ENCODE assay signal across 8 cellular contexts in genomic region chr13:28719656-28720055, GRCh38. TPM values are rescaled to one million over a fixed set of nuclear protein-coding genes. Genes with fewer than 3 reads are reported as not detected.
DNase-seq lines count a peak whose midpoint lies in the region; ATAC-seq, FAIRE-seq and TF ChIP-seq lines count a peak whose summit lies in the region.

No MANE protein-coding gene starts in this region.

- H3K9ac ChIP-seq in endothelial cell of umbilical vein (replicated peaks; ENCODE audit: extremely low read depth, insufficient read depth, low read length) = no peak overlapping the region

- dilution Hi-C loops in endothelial cell of umbilical vein (cut with MboI; ENCODE audit: extremely low pct_ligation_motif_present, low sequenced_read_pairs) = no loop called here

- ATAC-seq in GM21367 (IDR thresholded peaks at IDR 0.05; ENCODE audit: unreplicated experiment) (no peak), GM21528 (IDR thresholded peaks at IDR 0.05; ENCODE audit: low FRiP score, unreplicated experiment) (no peak), GM21529 (IDR thresholded peaks at IDR 0.05; ENCODE audit: unreplicated experiment) (no peak)

- peak overlapping the region; percentile 90 for H2AFZ ChIP-seq in endothelial cell of umbilical vein (ENCODE audit: low read depth, low read length)

- peak overlapping the region; percentile 80 for H3K4me2 ChIP-seq in endothelial cell of umbilical vein (ENCODE audit: insufficient read depth, low read length)

- no peaks in the 10 kb centered on the region for H3K9me1 ChIP-seq in endothelial cell of umbilical vein (replicated peaks; ENCODE audit: control insufficient read depth, extremely low read depth, insufficient read depth, low read length)

- H3K27ac ChIP-seq in endothelial cell of umbilical vein (ENCODE audit: insufficient read depth, low read depth, low read length) = no peak overlapping the region

- TF ChIP-seq CTCF in endothelial cell of umbilical vein (IDR thresholded peaks at IDR 0.05; ENCODE audit: extremely low read depth in 1 of 2, insufficient read depth in 1 of 2, low read depth in 1 of 2, low read length in 2 of 2) (no peak), osteocyte (IDR thresholded peaks at IDR 0.05) (no peak)

- intact Hi-C loops in endothelial cell of umbilical vein (cut with micrococcal nuclease) = loop anchor here (1.0 to 5.0 kb wide), 3 partner anchors 25 to 227 kb away; no protein-coding TSS in a partner anchor

- peak overlapping the region; percentile 98 for H3K27ac Mint-ChIP-seq in osteocyte (ENCODE audit: unreplicated experiment)

- H3K36me3 Mint-ChIP-seq in osteocyte (ENCODE audit: unreplicated experiment) = no peaks in the 10 kb centered on the region

- in situ Hi-C loops in Caki2 (cut with HindIII; ENCODE audit: low pct_unique_long_range_greater_than_20kb, low sequenced_read_pairs) = no loop called here

- TF ChIP-seq POLR2A in endothelial cell of umbilical vein (IDR thresholded peaks at IDR 0.05; ENCODE audit: low read depth, low read length) = no peak

- H3K4me3 ChIP-seq in endothelial cell of umbilical vein (replicated peaks in 1 of 3; ENCODE audit: insufficient read depth in 1 of 3, low read depth in 1 of 3, low read length in 3 of 3) = no peak overlapping the region

- DNase-seq in Caki2 (ENCODE audit: low read depth) = peak; percentile 15
- DNase-seq in RPMI7951 (ENCODE audit: low read depth) = peak; percentile 77
- no peak for DNase-seq in endothelial cell of umbilical vein (ENCODE audit: low read depth, low spot score)
- DNase-seq in osteocyte (ENCODE audit: extremely low spot score, unreplicated experiment) = no peak
- no peak for DNase-seq in inferior parietal cortex (ENCODE audit: extremely low spot score)

- no peaks in the 10 kb centered on the region for H3K27me3 Mint-ChIP-seq in osteocyte (ENCODE audit: unreplicated experiment)

- H4K20me1 ChIP-seq in endothelial cell of umbilical vein (replicated peaks; ENCODE audit: control insufficient read depth, extremely low read depth, insufficient read depth, low read length) = no peaks in the 10 kb centered on the region

- no peaks in the 10 kb centered on the region for H3K36me3 ChIP-seq in endothelial cell of umbilical vein (ENCODE audit: control insufficient read depth in 2 of 2, extremely low read depth in 1 of 2, insufficient read depth in 2 of 2, low read length in 2 of 2)

- POLR2A ChIA-PET in endothelial cell of umbilical vein (lab: Charles Lee) = no interaction called here

- no peaks in the 10 kb centered on the region for H3K9me3 Mint-ChIP-seq in osteocyte (ENCODE audit: unreplicated experiment)

- BruUV-seq in endothelial cell of umbilical vein (replicated peaks; lab: Mats Ljungman, UMichigan) = no TSS peak

- no peaks in the 10 kb centered on the region for H3K79me2 ChIP-seq in endothelial cell of umbilical vein (ENCODE audit: control insufficient read depth, insufficient read depth, low read length)

- H3K4me1 ChIP-seq in endothelial cell of umbilical vein (ENCODE audit: control insufficient read depth, extremely low read depth, insufficient read depth, low read length) = peaks cover 30% of the 10 kb centered on the region

- H3K4me3 Mint-ChIP-seq in osteocyte (ENCODE audit: unreplicated experiment) = peak overlapping the region; percentile 92

- H3K9me3 ChIP-seq in endothelial cell of umbilical vein (replicated peaks; ENCODE audit: control insufficient read depth, insufficient read depth, low read length) = no peaks in the 10 kb centered on the region

- peaks cover 32% of the 10 kb centered on the region for H3K4me1 Mint-ChIP-seq in osteocyte (ENCODE audit: unreplicated experiment)

- no peaks in the 10 kb centered on the region for H3K27me3 ChIP-seq in endothelial cell of umbilical vein (ENCODE audit: control insufficient read depth in 2 of 2, insufficient read depth in 2 of 2, low read length in 2 of 2)

- no peak for FAIRE-seq in endothelial cell of umbilical vein (lab: Jason Lieb, UNC)

- CTCF ChIA-PET in endothelial cell of umbilical vein (lab: Charles Lee) = interaction anchor here (0.8 to 2.6 kb wide), 4 partner anchors 22 to 43 kb away, joined by 3 to 9 read pairs (median 4); no protein-coding TSS in a partner anchor

TF ChIP-seq in endothelial cell of umbilical vein, 7 proteins besides CTCF, POLR2A, EP300 and RAD21:
- TF ChIP-seq JUN (IDR thresholded peaks at IDR 0.05; ENCODE audit: borderline replicate concordance, insufficient read depth, insufficient read length, low read depth) (no peak), EZH2 (IDR thresholded peaks at IDR 0.05; ENCODE audit: borderline replicate concordance, low read depth, low read length, severe bottlenecking) (no peak), GATA2 (IDR thresholded peaks at IDR 0.05; ENCODE audit: insufficient read depth, insufficient read length, low read depth, low read length) (no peak), FOS (IDR thresholded peaks at IDR 0.05; ENCODE audit: borderline replicate concordance, insufficient read depth, low read length) (no peak), MAX (IDR thresholded peaks at IDR 0.05; ENCODE audit: insufficient read depth, insufficient read length) (no peak), MYC (IDR thresholded peaks at IDR 0.05; ENCODE audit: low read depth, low read length) (no peak), POLR2AphosphoS5 (IDR thresholded peaks at IDR 0.05; ENCODE audit: insufficient read depth, low read depth, low read length) (no peak)

RNA-seq across cellular contexts. Expression of gene SLC46A3, which starts 0.9 kb away (rescaled TPM):
- total RNA-seq in Caki2 (2014; rRNA removed; shearing (Covaris generic); ENCODE audit: low replicate concordance) = 1.8 and 2.3 TPM in 2 replicates
- total RNA-seq in RPMI7951 (2014; rRNA removed; shearing (Covaris generic)) = 7.6 and 8.4 TPM in 2 replicates
- total RNA-seq in endothelial cell of umbilical vein (2.1 and 3.9 TPM in 2 replicates), osteocyte (13.1 and 13.2 TPM in 2 replicates)
- polyA plus RNA-seq in endothelial cell of umbilical vein = 1.2 and 2.0 TPM in 2 replicates
- 0.72 and 0.85 TPM in 2 replicates for polyA plus RNA-seq in endothelial cell of umbilical vein (2011; cell fraction: cytosol; rRNA removed)
- 4.2 and 9.2 TPM in 2 replicates for polyA plus RNA-seq in endothelial cell of umbilical vein (2011; cell fraction: nucleus; rRNA removed)
- 1.4 and 1.5 TPM in 2 replicates for polyA plus RNA-seq in endothelial cell of umbilical vein (2012)
- polyA minus RNA-seq in endothelial cell of umbilical vein = 1.1 and 5.6 TPM in 2 replicates
- polyA minus RNA-seq in endothelial cell of umbilical vein (2011; cell fraction: cytosol; rRNA and poly(A)+ RNA removed) = not detected
- polyA minus RNA-seq in endothelial cell of umbilical vein (2011; cell fraction: nucleus; rRNA and poly(A)+ RNA removed) = 11.0 and 15.7 TPM in 2 replicates

Comparison
In these comparisons a context has a peak if more than half of its experiments do, and no peak if none do; other contexts are left out.
1. DNase-seq: peak in Caki2 (single experiment) and RPMI7951 (single experiment); none in endothelial cell of umbilical vein (single experiment), osteocyte (single experiment) and inferior parietal cortex (single experiment).